ENCODE assay signal across 1 cellular context in the genomic region with DNA sequence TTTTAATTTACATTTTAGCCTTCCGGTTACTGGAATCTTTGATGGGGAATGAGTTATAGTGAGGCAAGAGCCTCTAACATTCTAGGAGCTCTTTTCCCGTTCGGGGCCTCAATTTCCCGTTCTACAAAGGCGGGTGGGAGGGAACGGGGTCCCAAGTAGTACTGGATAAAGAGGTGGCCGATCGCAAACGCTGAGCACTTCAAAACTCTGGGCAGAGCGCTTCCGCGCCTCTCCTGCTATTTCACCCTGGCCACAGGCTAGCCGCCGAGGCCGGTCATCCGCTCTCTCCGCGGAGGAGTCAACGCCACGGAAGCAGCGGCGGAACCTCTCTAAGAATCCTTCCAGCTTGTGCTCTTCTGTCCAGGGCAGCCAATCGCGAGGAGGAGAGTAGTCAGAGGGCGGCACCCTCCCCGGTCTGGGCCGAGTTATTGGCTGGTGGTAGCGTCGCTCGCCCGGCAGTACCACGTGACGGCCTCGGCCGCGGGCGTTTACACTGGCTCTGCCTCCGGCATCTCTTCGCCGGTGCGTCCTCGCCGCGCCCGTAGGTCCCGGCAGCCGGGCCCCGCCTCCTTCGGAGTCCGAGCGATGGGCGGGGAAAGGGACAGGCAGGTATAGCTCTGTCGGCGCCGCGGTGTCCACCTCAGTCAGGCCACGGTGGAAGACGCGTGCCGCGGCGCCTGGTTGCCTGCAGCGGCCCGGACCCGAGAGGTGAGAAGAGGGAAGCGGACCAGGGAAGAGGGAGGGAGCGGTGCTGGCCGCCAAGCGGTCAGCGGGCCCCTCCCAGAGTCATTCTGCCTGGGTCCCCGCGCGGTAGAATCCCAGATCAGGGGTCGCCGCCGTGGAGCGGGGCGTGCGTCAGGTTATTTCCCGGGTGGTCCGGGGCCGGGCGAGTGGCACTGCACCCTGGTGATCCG.
TF ChIP-seq lines count a peak whose summit lies in the region.

TSS of gene SLC26A2 (plus strand) at position 487 of the 914 bp plus-strand sequence. CDS start 16,895 bp downstream, outside the sequence.

TF ChIP-seq in HCT116, 20 proteins besides CTCF, POLR2A, EP300 and RAD21 (continued from another document):
- TF ChIP-seq ZBTB33 (IDR thresholded peaks at IDR 0.05; ENCODE audit: extremely low read depth, insufficient replicate concordance, low read length) (peak; percentile 9), POLR2AphosphoS5 (IDR thresholded peaks at IDR 0.05; ENCODE audit: low read depth, low read length) (peak; percentile 99), EGR1 (IDR thresholded peaks at IDR 0.05; ENCODE audit: low read depth) (no peak), ZNF274 (IDR thresholded peaks at IDR 0.05; ENCODE audit: low read depth, low read length) (no peak), SRF (IDR thresholded peaks at IDR 0.05; ENCODE audit: low read depth) (no peak), CBX3 (IDR thresholded peaks at IDR 0.05; ENCODE audit: low read depth) (peak; percentile 79; the same call in 1 of the 2 replicates), ELF1 (IDR thresholded peaks at IDR 0.05; ENCODE audit: borderline replicate concordance, low read depth) (no peak), TCF7L2 (IDR thresholded peaks at IDR 0.05; ENCODE audit: borderline replicate concordance, extremely low read depth, insufficient read depth, insufficient read length) (no peak)
- TF ChIP-seq, protein P1, sequence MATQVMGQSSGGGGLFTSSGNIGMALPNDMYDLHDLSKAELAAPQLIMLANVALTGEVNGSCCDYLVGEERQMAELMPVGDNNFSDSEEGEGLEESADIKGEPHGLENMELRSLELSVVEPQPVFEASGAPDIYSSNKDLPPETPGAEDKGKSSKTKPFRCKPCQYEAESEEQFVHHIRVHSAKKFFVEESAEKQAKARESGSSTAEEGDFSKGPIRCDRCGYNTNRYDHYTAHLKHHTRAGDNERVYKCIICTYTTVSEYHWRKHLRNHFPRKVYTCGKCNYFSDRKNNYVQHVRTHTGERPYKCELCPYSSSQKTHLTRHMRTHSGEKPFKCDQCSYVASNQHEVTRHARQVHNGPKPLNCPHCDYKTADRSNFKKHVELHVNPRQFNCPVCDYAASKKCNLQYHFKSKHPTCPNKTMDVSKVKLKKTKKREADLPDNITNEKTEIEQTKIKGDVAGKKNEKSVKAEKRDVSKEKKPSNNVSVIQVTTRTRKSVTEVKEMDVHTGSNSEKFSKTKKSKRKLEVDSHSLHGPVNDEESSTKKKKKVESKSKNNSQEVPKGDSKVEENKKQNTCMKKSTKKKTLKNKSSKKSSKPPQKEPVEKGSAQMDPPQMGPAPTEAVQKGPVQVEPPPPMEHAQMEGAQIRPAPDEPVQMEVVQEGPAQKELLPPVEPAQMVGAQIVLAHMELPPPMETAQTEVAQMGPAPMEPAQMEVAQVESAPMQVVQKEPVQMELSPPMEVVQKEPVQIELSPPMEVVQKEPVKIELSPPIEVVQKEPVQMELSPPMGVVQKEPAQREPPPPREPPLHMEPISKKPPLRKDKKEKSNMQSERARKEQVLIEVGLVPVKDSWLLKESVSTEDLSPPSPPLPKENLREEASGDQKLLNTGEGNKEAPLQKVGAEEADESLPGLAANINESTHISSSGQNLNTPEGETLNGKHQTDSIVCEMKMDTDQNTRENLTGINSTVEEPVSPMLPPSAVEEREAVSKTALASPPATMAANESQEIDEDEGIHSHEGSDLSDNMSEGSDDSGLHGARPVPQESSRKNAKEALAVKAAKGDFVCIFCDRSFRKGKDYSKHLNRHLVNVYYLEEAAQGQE (IDR thresholded peaks at IDR 0.05; ENCODE audit: low read depth), result no peak
